In the genomic region with DNA sequence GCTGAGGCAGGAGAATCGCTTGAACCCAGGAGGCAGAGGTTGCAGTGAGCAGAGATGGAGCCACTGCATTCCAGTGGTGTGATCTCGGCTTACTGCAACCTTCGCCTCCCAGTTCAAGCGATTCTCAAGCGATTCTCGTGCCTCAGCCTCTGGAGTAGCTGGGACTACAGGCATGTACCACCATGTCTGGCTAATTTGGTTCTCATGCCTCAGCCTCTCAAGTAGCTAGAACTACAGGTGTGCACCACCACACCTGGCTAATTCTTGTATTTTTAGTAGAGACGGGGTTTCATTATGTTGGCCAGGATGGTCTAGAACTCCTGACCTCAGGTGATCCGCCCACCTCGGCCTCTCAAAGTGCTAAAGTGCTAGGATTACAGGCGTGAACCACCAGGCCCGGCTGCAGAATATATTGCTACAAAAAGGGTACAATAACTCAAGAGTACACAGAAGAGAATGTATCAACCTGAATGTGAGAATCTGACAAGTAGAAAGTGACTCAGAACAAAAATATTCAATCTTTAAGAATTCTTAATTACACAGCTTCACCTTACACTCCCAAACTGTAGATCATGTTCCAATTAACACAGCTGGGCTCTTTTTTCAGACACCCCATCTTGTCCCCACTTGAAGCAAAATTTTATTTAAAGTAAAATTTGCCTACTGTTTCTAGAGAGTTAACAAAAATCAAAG, we compare ENCODE assay signal across 1 cellular context.
A peak's percentile ranks its signal among the peaks of the same experiment; 100 is the strongest.
TF ChIP-seq lines count a peak whose summit lies in the region.

No MANE protein-coding gene starts in this region.

TF ChIP-seq in HepG2, 621 proteins besides CTCF, POLR2A, EP300 and RAD21:
- TF ChIP-seq, protein P1, sequence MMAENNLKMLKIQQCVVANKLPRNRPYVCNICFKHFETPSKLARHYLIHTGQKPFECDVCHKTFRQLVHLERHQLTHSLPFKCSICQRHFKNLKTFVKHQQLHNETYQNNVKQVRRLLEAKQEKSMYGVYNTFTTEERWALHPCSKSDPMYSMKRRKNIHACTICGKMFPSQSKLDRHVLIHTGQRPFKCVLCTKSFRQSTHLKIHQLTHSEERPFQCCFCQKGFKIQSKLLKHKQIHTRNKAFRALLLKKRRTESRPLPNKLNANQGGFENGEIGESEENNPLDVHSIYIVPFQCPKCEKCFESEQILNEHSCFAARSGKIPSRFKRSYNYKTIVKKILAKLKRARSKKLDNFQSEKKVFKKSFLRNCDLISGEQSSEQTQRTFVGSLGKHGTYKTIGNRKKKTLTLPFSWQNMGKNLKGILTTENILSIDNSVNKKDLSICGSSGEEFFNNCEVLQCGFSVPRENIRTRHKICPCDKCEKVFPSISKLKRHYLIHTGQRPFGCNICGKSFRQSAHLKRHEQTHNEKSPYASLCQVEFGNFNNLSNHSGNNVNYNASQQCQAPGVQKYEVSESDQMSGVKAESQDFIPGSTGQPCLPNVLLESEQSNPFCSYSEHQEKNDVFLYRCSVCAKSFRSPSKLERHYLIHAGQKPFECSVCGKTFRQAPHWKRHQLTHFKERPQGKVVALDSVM (CRISPR knock-in tag; IDR thresholded peaks at IDR 0.05), result peak; percentile 50; the same call in 1 of the 2 replicates
- TF ChIP-seq ZNF460 (CRISPR knock-in tag; IDR thresholded peaks at IDR 0.05; ENCODE audit: borderline replicate concordance), result peak; percentile 81
- 0 out of 2 replicates have a peak, but pooled peaks have one; percentile 23 for TF ChIP-seq TBX2 (CRISPR knock-in tag; IDR thresholded peaks at IDR 0.05; ENCODE audit: borderline replicate concordance)
- TF ChIP-seq ZBTB38 (CRISPR knock-in tag; IDR thresholded peaks at IDR 0.05), result peak; percentile 81; the same call in 1 of the 2 replicates
